In genomic region chr17:72119963-72120877, GRCh38 we compare ENCODE assay signal across 8 cellular contexts. TPM values are rescaled to one million over a fixed set of nuclear protein-coding genes. Genes with fewer than 3 reads are reported as not detected.
DNase-seq lines count a peak whose midpoint lies in the region; ATAC-seq and TF ChIP-seq lines count a peak whose summit lies in the region.

No MANE protein-coding gene starts in this region.

- DNase-seq in DMS53 treated with DMSO at 0.1 percent for 48 hours (lab: John Stamatoyannopoulos, UW; ENCODE audit: unreplicated experiment): peak; percentile 74
- DNase-seq in HPDE6-E6E7 (ENCODE audit: extremely low spot score): peak; percentile 69
- DNase-seq in heart left ventricle: peak; percentile 20 to 77 (median 52)
- peak; percentile 91 for DNase-seq in retina
- no peak for DNase-seq in natural killer cell
- DNase-seq in stimulated activated CD4-positive, alpha-beta T cell treated with anti-CD3 and anti-CD28 coated beads, Interleukin-2, amount 100 ng/mL, for 24 hours: no peak

- peaks cover 3 to 91% (median 40%) of the 10 kb centered on the region in 9 donors for H3K27me3 ChIP-seq in heart left ventricle

- H3K4me1 Mint-ChIP-seq in natural killer cell: peaks cover 0 to 5% of the 10 kb centered on the region in 2 donors

- no peak overlapping the region for H3K27ac Mint-ChIP-seq in natural killer cell

- peaks cover 0 to 2% of the 10 kb centered on the region in 2 donors for H3K9me3 Mint-ChIP-seq in natural killer cell

- no peak for TF ChIP-seq CTCF in VCaP (conservative IDR thresholded peaks at IDR 0.05)
- TF ChIP-seq CTCF in heart left ventricle (IDR thresholded peaks at IDR 0.05): no peak
- no peak for TF ChIP-seq CTCF in natural killer cell (IDR thresholded peaks at IDR 0.05)

- TF ChIP-seq POLR2A in heart left ventricle (IDR thresholded peaks at IDR 0.05): no peak

- peaks cover 59 to 60% of the 10 kb centered on the region in 2 donors for H3K27me3 Mint-ChIP-seq in natural killer cell (ENCODE audit: low read depth in 2 of 2)

- peak overlapping the region; percentile 36 to 94 (median 70) for H3K4me3 ChIP-seq in heart left ventricle

- peaks cover 12% of the 10 kb centered on the region for H3K36me3 Mint-ChIP-seq in natural killer cell

- ATAC-seq in heart left ventricle: peak; percentile 6 to 28 (median 12)
- no peak for ATAC-seq in HG02759 (IDR thresholded peaks at IDR 0.05; ENCODE audit: unreplicated experiment)
- ATAC-seq in natural killer cell: no peak

- intact Hi-C loops in heart left ventricle (cut with DNase I) (loop anchor here (1.0 to 10.0 kb wide), 26 partner anchors 52 to 1485 kb away; no protein-coding TSS in a partner anchor), natural killer cell (cut with micrococcal nuclease) (no loop called here)

- peaks cover 0 to 64% (median 13%) of the 10 kb centered on the region in 12 donors for H3K4me1 ChIP-seq in heart left ventricle

- WGBS in heart left ventricle, 4 donors: 1 to 4% (median 2%) methylated on average over 44 to 65 of the region's 65 CpGs

- H3K4me3 Mint-ChIP-seq in natural killer cell: no peak overlapping the region

- no peaks in the 10 kb centered on the region for H3K9me3 ChIP-seq in heart left ventricle

- peak overlapping the region; percentile 89 for H3K27ac ChIP-seq in VCaP
- peak overlapping the region; percentile 60 to 97 (median 86) for H3K27ac ChIP-seq in heart left ventricle

- H3K36me3 ChIP-seq in heart left ventricle: peaks cover 0 to 22% (median 2%) of the 10 kb centered on the region in 9 donors

RNA-seq across cellular contexts. Expression of gene SOX9, which starts 0.6 kb away (rescaled TPM):
- 10 to 100 TPM in 8 of 9 donors, 1 to 10 TPM in 1; 8.9 to 19.7 (median 13.7) TPM for total RNA-seq in heart left ventricle
- polyA plus RNA-seq in heart left ventricle: 10 to 100 TPM in 1 of 2 donors, 1 to 10 TPM in 1; 7.6 to 12.1 TPM
- total RNA-seq in natural killer cell: not detected

Comparison
In these comparisons a context has a peak if more than half of its experiments do, and no peak if none do; other contexts are left out.
1. DNase-seq: peak in DMS53 treated with DMSO at 0.1 percent for 48 hours (single experiment), HPDE6-E6E7 (single experiment), heart left ventricle (5 of 5) and retina (single experiment); none in natural killer cell (single experiment) and stimulated activated CD4-positive, alpha-beta T cell treated with anti-CD3 and anti-CD28 coated beads, Interleukin-2, amount 100 ng/mL, for 24 hours (0 of 2).
2. ATAC-seq: peak in heart left ventricle (4 of 4); none in HG02759 (single experiment) and natural killer cell (0 of 3).
3. RNA of gene SOX9, which starts 0.6 kb away (total RNA-seq): 8.9 to 19.7 TPM in heart left ventricle; not detected in natural killer cell; every median in the first group is over 4 times any median in the second.